1 cellular context compared by ENCODE assay signal in genomic region chr4:8307126-8307525, GRCh38.
A peak's percentile ranks its signal among the peaks of the same experiment; 100 is the strongest.
TF ChIP-seq lines count a peak whose summit lies in the region.

No MANE protein-coding gene starts in this region.

TF ChIP-seq in PFSK-1, 5 proteins besides CTCF, POLR2A, EP300 and RAD21 (continued from another document):
- TF ChIP-seq REST (IDR thresholded peaks at IDR 0.05; ENCODE audit: insufficient read depth in 1 of 2, low read depth in 2 of 2, low read length in 2 of 2): peak; percentile 51 to 69; a peak in 3 of 4 replicates
- TF ChIP-seq POLR2AphosphoS5 (IDR thresholded peaks at IDR 0.05; ENCODE audit: low read depth, low read length): no peak
TF ChIP-seq in PFSK-1: peak in this region for 1.
